23 cellular contexts compared by ENCODE assay signal in genomic region chr7:107860981-107861652, GRCh38. TPM values are rescaled to one million over a fixed set of nuclear protein-coding genes. Genes with fewer than 3 reads are reported as not detected.
DNase-seq lines count a peak whose midpoint lies in the region; ATAC-seq and TF ChIP-seq lines count a peak whose summit lies in the region.
"Had no signal": no experiment of that assay in that cellular context is flagged by ENCODE, and none has a peak within 500 bp of the region (broad histone marks: within the 10 kb centered on the region; RNA-seq: fewer than 3 reads in every experiment).

No MANE protein-coding gene starts in this region.

- BruUV-seq in Caco-2 (replicated peaks; lab: Mats Ljungman, UMichigan), result no TSS peak

- H3K27me3 ChIP-seq in Caco-2 (replicated peaks; ENCODE audit: control insufficient read depth, insufficient read depth, low read length), result no peaks in the 10 kb centered on the region
- H3K27me3 ChIP-seq in prostate gland (replicated peaks; ENCODE audit: insufficient read depth), result no peaks in the 10 kb centered on the region
- H3K27me3 ChIP-seq: BLaER1, sigmoid colon had no signal

- H3K4me1 Mint-ChIP-seq in Caco-2 (ENCODE audit: low read depth, unreplicated experiment), result peaks cover 18% of the 10 kb centered on the region
- peaks cover 56% of the 10 kb centered on the region for H3K4me1 Mint-ChIP-seq in activated T-helper 17 cell treated with anti-CD3 and anti-CD28 coated beads, Interleukin-2, amount 50 U/mL, for 72 hours

- no peak for TF ChIP-seq POLR2A in prostate gland (IDR thresholded peaks at IDR 0.05)

- CTCF ChIA-PET in Caco-2 (lab: Charles Lee), result interaction anchor here (1.8 kb wide), 1 partner anchor 14 kb away, joined by 5 read pairs; no protein-coding TSS in a partner anchor
- CTCF ChIA-PET in GM10248 (lab: Yijun Ruan, JAX), result interaction anchor here (1.3 kb wide), 1 partner anchor 14 kb away, joined by 4 read pairs; no protein-coding TSS in a partner anchor

- WGBS in prostate gland, result 71% methylated on average over 6 of the region's 6 CpGs

- no peak for ATAC-seq in activated T-helper 17 cell treated with anti-CD3 and anti-CD28 coated beads, Interleukin-2, amount 50 U/mL, for 72 hours (replicated peaks)
- ATAC-seq in GM19455 (IDR thresholded peaks at IDR 0.05; ENCODE audit: unreplicated experiment), result no peak

- H3K4me1 ChIP-seq in Caco-2 (peaks cover 26% of the 10 kb centered on the region), prostate gland (replicated peaks) (no peaks in the 10 kb centered on the region)

- intact Hi-C loops in Caco-2 (cut with micrococcal nuclease; ENCODE audit: unreplicated experiment), result loop anchor here (1.0 to 5.0 kb wide), 3 partner anchors 24 to 59 kb away; partner anchors contain the start of gene SLC26A3
- intact Hi-C loops in prostate gland (cut with DNase I), result no loop called here

- H3K9me3 ChIP-seq in Caco-2 (no peaks in the 10 kb centered on the region), prostate gland (no peaks in the 10 kb centered on the region)
- H3K9me3 ChIP-seq: BLaER1, sigmoid colon had no signal

- H3K36me3 ChIP-seq in Caco-2 (ENCODE audit: control insufficient read depth, insufficient read depth, low read length) (no peaks in the 10 kb centered on the region), prostate gland (no peaks in the 10 kb centered on the region)
- H3K36me3 ChIP-seq: BLaER1, sigmoid colon had no signal

- POLR2A ChIA-PET in Caco-2 (lab: Charles Lee), result no interaction called here
- POLR2A ChIA-PET in GM10248 (lab: Yijun Ruan, JAX), result no interaction called here

- no peaks in the 10 kb centered on the region for H3K27me3 Mint-ChIP-seq in Caco-2 (ENCODE audit: insufficient read depth, unreplicated experiment)
- H3K27me3 Mint-ChIP-seq in activated T-helper 17 cell treated with anti-CD3 and anti-CD28 coated beads, Interleukin-2, amount 50 U/mL, for 72 hours, result no peaks in the 10 kb centered on the region
- H3K27me3 Mint-ChIP-seq: activated naive CD8-positive, alpha-beta T cell; activated T-cell treated with anti-CD3 and anti-CD28 coated beads, Interleukin-2, amount 50 U/mL, for 24 hours had no signal

- no peak overlapping the region for H3K4me3 ChIP-seq in Caco-2 (ENCODE audit: low read depth, low read length)
- no peak overlapping the region for H3K4me3 ChIP-seq in fibroblast of the aortic adventitia (ENCODE audit: low read depth, low read length)
- no peak overlapping the region for H3K4me3 ChIP-seq in prostate gland
- H3K4me3 ChIP-seq: BLaER1, sigmoid colon had no signal

- peak overlapping the region; percentile 30 to 49 for H3K27ac ChIP-seq in prostate gland
- H3K27ac ChIP-seq: BLaER1, HL-60 had no signal

- no peaks in the 10 kb centered on the region for H3K9me3 Mint-ChIP-seq in Caco-2 (ENCODE audit: unreplicated experiment)
- peaks cover 9% of the 10 kb centered on the region for H3K9me3 Mint-ChIP-seq in activated T-helper 17 cell treated with anti-CD3 and anti-CD28 coated beads, Interleukin-2, amount 50 U/mL, for 72 hours
- H3K9me3 Mint-ChIP-seq: activated T-cell treated with anti-CD3 and anti-CD28 coated beads, Interleukin-2, amount 50 U/mL, for 24 hours had no signal

- DNase-seq in Caco-2 (no peak), fibroblast of the aortic adventitia (ENCODE audit: low read depth) (peak; percentile 32), prostate gland (ENCODE audit: low spot score) (no peak), GM10248 (ENCODE audit: extremely low spot score) (no peak), NCI-H2171 treated with DMSO at 0.1 percent for 48 hours (lab: John Stamatoyannopoulos, UW) (no peak)
- DNase-seq in activated CD8-positive, alpha-beta memory T cell treated with anti-CD3 and anti-CD28 coated beads for 24 hours, result no peak
- DNase-seq: activated CD4-positive, alpha-beta T cell treated with anti-CD3 and anti-CD28 coated beads, Interleukin-2, amount 50 U/mL, for 4 hours; activated T-cell treated with anti-CD3 and anti-CD28 coated beads, Interleukin-2, amount 50 U/mL, for 24 hours; caudate nucleus; effector memory CD4-positive, alpha-beta T cell; KBM-7; left cardiac atrium; NCI-H1048; occipital lobe; RPMI8226; sigmoid colon; stimulated activated CD4-positive, alpha-beta T cell treated with anti-CD3 and anti-CD28 coated beads, Interleukin-2, amount 100 ng/mL, for 48 hours had no signal

- peak overlapping the region; percentile 4 for H3K4me3 Mint-ChIP-seq in Caco-2 (ENCODE audit: unreplicated experiment)
- H3K4me3 Mint-ChIP-seq in activated T-helper 17 cell treated with anti-CD3 and anti-CD28 coated beads, Interleukin-2, amount 50 U/mL, for 72 hours, result no peak overlapping the region
- H3K4me3 Mint-ChIP-seq: activated naive CD8-positive, alpha-beta T cell; activated T-cell treated with anti-CD3 and anti-CD28 coated beads, Interleukin-2, amount 50 U/mL, for 24 hours had no signal

- H3K36me3 Mint-ChIP-seq in Caco-2 (ENCODE audit: insufficient read depth, unreplicated experiment), result no peaks in the 10 kb centered on the region
- peaks cover 6% of the 10 kb centered on the region for H3K36me3 Mint-ChIP-seq in activated T-helper 17 cell treated with anti-CD3 and anti-CD28 coated beads, Interleukin-2, amount 50 U/mL, for 72 hours (ENCODE audit: low read depth)
- H3K36me3 Mint-ChIP-seq: activated naive CD8-positive, alpha-beta T cell had no signal

- no peak overlapping the region for H3K27ac Mint-ChIP-seq in Caco-2 (ENCODE audit: unreplicated experiment)
- H3K27ac Mint-ChIP-seq in activated T-helper 17 cell treated with anti-CD3 and anti-CD28 coated beads, Interleukin-2, amount 50 U/mL, for 72 hours, result peak overlapping the region; percentile 68
- H3K27ac Mint-ChIP-seq: activated naive CD8-positive, alpha-beta T cell; activated T-cell treated with anti-CD3 and anti-CD28 coated beads, Interleukin-2, amount 50 U/mL, for 24 hours had no signal

- TF ChIP-seq CTCF in Caco-2 (IDR thresholded peaks at IDR 0.05; ENCODE audit: insufficient read depth in 1 of 2, low read depth in 1 of 2, low read length in 1 of 2, severe bottlenecking in 1 of 2, unreplicated experiment in 1 of 2) (no peak), fibroblast of the aortic adventitia (IDR thresholded peaks at IDR 0.05; ENCODE audit: insufficient read depth, low read length) (no peak), prostate gland (IDR thresholded peaks at IDR 0.05) (no peak), GM10248 (IDR thresholded peaks at IDR 0.05; ENCODE audit: control extremely low read depth, extremely low read depth, low read depth, missing control alignments) (no peak)

RNA-seq across cellular contexts. Expression of gene DLD, which starts 29.9 kb away (rescaled TPM):
- total RNA-seq in Caco-2 (2022), result 140 and 141 TPM in 2 replicates
- 100 to 1,000 TPM in 1 of 2 donors, 10 to 100 TPM in 1; 75.3 to 112 TPM for total RNA-seq in activated T-helper 17 cell treated with anti-CD3 and anti-CD28 coated beads, Interleukin-2, amount 50 U/mL, for 72 hours
- total RNA-seq in fibroblast of the aortic adventitia (ENCODE audit: low replicate concordance), result 71.9 and 85.7 TPM in 2 replicates
- 10 to 100 TPM; 77.4 to 84.1 TPM for total RNA-seq in prostate gland

RNA-seq across cellular contexts. Expression of gene SLC26A3, which starts 58.1 kb away (rescaled TPM):
- 0.79 and 2.0 TPM in 2 replicates for total RNA-seq in Caco-2 (2022)
- not detected for total RNA-seq in activated T-helper 17 cell treated with anti-CD3 and anti-CD28 coated beads, Interleukin-2, amount 50 U/mL, for 72 hours
- not detected in 2 replicates for total RNA-seq in fibroblast of the aortic adventitia (ENCODE audit: low replicate concordance)
- total RNA-seq in prostate gland, result 1 to 10 TPM in 1 of 2 donors, under 1 TPM in 1; 0.91 to 3.3 TPM
- total RNA-seq: H4, left cardiac atrium, occipital lobe had no signal
